In genomic region chr11:92246637-92247036, GRCh38 we compare ENCODE assay signal across 27 cellular contexts. TPM values are rescaled to one million over a fixed set of nuclear protein-coding genes. Genes with fewer than 3 reads are reported as not detected.
DNase-seq lines count a peak whose midpoint lies in the region; FAIRE-seq and TF ChIP-seq lines count a peak whose summit lies in the region.
"Had no signal": no experiment of that assay in that cellular context is flagged by ENCODE, and none has a peak within 500 bp of the region (broad histone marks: within the 10 kb centered on the region; RNA-seq: fewer than 3 reads in every experiment).

No MANE protein-coding gene starts in this region.

- H3K4me1 Mint-ChIP-seq in astrocyte (ENCODE audit: low read depth, unreplicated experiment) (peaks cover under 1% of the 10 kb centered on the region), endothelial cell (ENCODE audit: unreplicated experiment) (no peaks in the 10 kb centered on the region)
- H3K4me1 Mint-ChIP-seq: CD8-positive, alpha-beta memory T cell had no signal

- no peaks in the 10 kb centered on the region for H4K20me1 ChIP-seq in astrocyte (ENCODE audit: insufficient read depth, low read length)

- H2AFZ ChIP-seq in astrocyte (ENCODE audit: low read depth, low read length), result no peak overlapping the region

- TF ChIP-seq CTCF in astrocyte (IDR thresholded peaks at IDR 0.05; ENCODE audit: insufficient read depth, low read depth, low read length), result no peak
- TF ChIP-seq CTCF in endothelial cell (IDR thresholded peaks at IDR 0.05; ENCODE audit: unreplicated experiment), result no peak

- H3K4me3 Mint-ChIP-seq in astrocyte (ENCODE audit: unreplicated experiment), result no peak overlapping the region
- no peak overlapping the region for H3K4me3 Mint-ChIP-seq in endothelial cell (ENCODE audit: unreplicated experiment)
- H3K4me3 Mint-ChIP-seq: CD8-positive, alpha-beta memory T cell; H9; HFFc6 had no signal

- H3K36me3 Mint-ChIP-seq in astrocyte (ENCODE audit: low read depth, unreplicated experiment) (no peaks in the 10 kb centered on the region), endothelial cell (ENCODE audit: low read depth, unreplicated experiment) (no peaks in the 10 kb centered on the region)
- H3K36me3 Mint-ChIP-seq: CD8-positive, alpha-beta memory T cell had no signal

- in situ Hi-C loops in Caki2 (cut with HindIII; ENCODE audit: low pct_unique_long_range_greater_than_20kb, low sequenced_read_pairs), result no loop called here

- no peak overlapping the region for H3K9ac ChIP-seq in astrocyte (ENCODE audit: low read length)

- no peak for FAIRE-seq in astrocyte (lab: Jason Lieb, UNC)
- FAIRE-seq: GM12878 had no signal

- no peaks in the 10 kb centered on the region for H3K36me3 ChIP-seq in astrocyte (ENCODE audit: insufficient read depth, low read length)

- no peaks in the 10 kb centered on the region for H3K27me3 Mint-ChIP-seq in astrocyte (ENCODE audit: low read depth, unreplicated experiment)
- no peaks in the 10 kb centered on the region for H3K27me3 Mint-ChIP-seq in endothelial cell (ENCODE audit: unreplicated experiment)
- H3K27me3 Mint-ChIP-seq: CD8-positive, alpha-beta memory T cell had no signal

- H3K27me3 ChIP-seq in astrocyte (ENCODE audit: insufficient read depth, low read length), result no peaks in the 10 kb centered on the region

- H3K4me3 ChIP-seq in astrocyte (ENCODE audit: insufficient read depth, low read depth, low read length), result no peak overlapping the region
- H3K4me3 ChIP-seq: GM12878 had no signal

- H3K4me1 ChIP-seq in astrocyte (ENCODE audit: insufficient read depth, low read length), result no peaks in the 10 kb centered on the region

- H3K27ac ChIP-seq in astrocyte (ENCODE audit: low read depth, low read length), result no peak overlapping the region
- H3K27ac ChIP-seq: 22Rv1, C4-2B, HL-60, RWPE1 had no signal

- H3K9me3 Mint-ChIP-seq in astrocyte (ENCODE audit: unreplicated experiment), result no peaks in the 10 kb centered on the region
- no peaks in the 10 kb centered on the region for H3K9me3 Mint-ChIP-seq in endothelial cell (ENCODE audit: unreplicated experiment)
- H3K9me3 Mint-ChIP-seq: HFFc6 had no signal

- H3K9me3 ChIP-seq in astrocyte (ENCODE audit: insufficient read depth, low read depth, low read length), result no peaks in the 10 kb centered on the region

- no peak overlapping the region for H3K4me2 ChIP-seq in astrocyte (ENCODE audit: low read length)

- H3K27ac Mint-ChIP-seq in astrocyte (ENCODE audit: unreplicated experiment) (no peak overlapping the region), endothelial cell (ENCODE audit: unreplicated experiment) (no peak overlapping the region)
- H3K27ac Mint-ChIP-seq: CD8-positive, alpha-beta memory T cell; H9; HFFc6 had no signal

- no peaks in the 10 kb centered on the region for H3K79me2 ChIP-seq in astrocyte (ENCODE audit: insufficient read depth, low read length)

- DNase-seq in DMS153 (lab: John Stamatoyannopoulos, UW), result peak; percentile 9
- no peak for DNase-seq in DMS153 treated with DMSO at 0.1 percent for 48 hours (lab: John Stamatoyannopoulos, UW; ENCODE audit: unreplicated experiment)
- peak; percentile 12 for DNase-seq in Caki2 (ENCODE audit: low read depth)
- peak; percentile 10 for DNase-seq in astrocyte (ENCODE audit: low read depth)
- peak; percentile 47 for DNase-seq in glomerular visceral epithelial cell (ENCODE audit: extremely low spot score)
- DNase-seq in GOT3 (lab: John Stamatoyannopoulos, UW), result no peak
- no peak for DNase-seq in nucleus accumbens (lab: John Stamatoyannopoulos, UW)
- no peak for DNase-seq in endothelial cell (ENCODE audit: low spot score)
- DNase-seq: CD8-positive, alpha-beta memory T cell; DND-41; H9; HFFc6; KBM-7; MV-4-11; NCI-H1105 treated with DMSO at 0.1 percent for 48 hours; NCI-H2029 treated with DMSO at 0.1 percent for 48 hours; NCI-H748 treated with DMSO at 0.1 percent for 48 hours; NK-92 treated with Interleukin-12 subunit alpha and Interleukin-12 subunit beta, amount 100 ng/mL, for 24 hours; SIG-M5; T-helper 1 cell had no signal

RNA-seq across cellular contexts. Expression of gene FAT3, which starts 22.0 kb away (rescaled TPM):
- total RNA-seq in Caki2 (2014; rRNA removed; shearing (Covaris generic); ENCODE audit: low replicate concordance), result 2.7 and 3.7 TPM in 2 replicates
- total RNA-seq in astrocyte, result 37.0 and 41.0 TPM in 2 replicates
- 17.6 TPM for total RNA-seq in endothelial cell (ENCODE audit: unreplicated experiment)
- total RNA-seq: CD8-positive, alpha-beta memory T cell; GM12878; HT-29; NCI-H460 had no signal

Comparison
In these comparisons a context has a peak if more than half of its experiments do, and no peak if none do; other contexts are left out.
1. DNase-seq: peak in DMS153 (single experiment), Caki2 (single experiment), astrocyte (single experiment) and glomerular visceral epithelial cell (single experiment); none in DMS153 treated with DMSO at 0.1 percent for 48 hours (single experiment), GOT3 (single experiment), nucleus accumbens (0 of 56) and endothelial cell (single experiment).